In genomic region chr7:5661941-5662340, GRCh38 we compare ENCODE assay signal across 9 cellular contexts.
DNase-seq lines count a peak whose midpoint lies in the region; ATAC-seq lines count a peak whose summit lies in the region.
"Had no signal": no experiment of that assay in that cellular context is flagged by ENCODE, and none has a peak within 500 bp of the region (broad histone marks: within the 10 kb centered on the region; RNA-seq: fewer than 3 reads in every experiment).

No MANE protein-coding gene starts in this region.

- H3K4me3 Mint-ChIP-seq in stimulated activated naive CD8-positive, alpha-beta T cell treated with anti-CD3 and anti-CD28 coated beads, Interleukin-15, Interleukin-2, amounts not matched to agents 100 ng/mL and 50 ng/mL, for 24 hours, result no peak overlapping the region
- peak overlapping the region; percentile 33 to 73 (median 47) for H3K4me3 Mint-ChIP-seq in immature natural killer cell

- peaks cover 24% of the 10 kb centered on the region for H3K4me1 Mint-ChIP-seq in stimulated activated naive CD8-positive, alpha-beta T cell treated with anti-CD3 and anti-CD28 coated beads, Interleukin-15, Interleukin-2, amounts not matched to agents 100 ng/mL and 50 ng/mL, for 24 hours (ENCODE audit: low read depth)
- H3K4me1 Mint-ChIP-seq in immature natural killer cell, result peaks cover 23 to 27% of the 10 kb centered on the region in 2 donors

- H3K9me3 Mint-ChIP-seq in stimulated activated naive CD8-positive, alpha-beta T cell treated with anti-CD3 and anti-CD28 coated beads, Interleukin-15, Interleukin-2, amounts not matched to agents 100 ng/mL and 50 ng/mL, for 24 hours, result no peaks in the 10 kb centered on the region
- no peaks in the 10 kb centered on the region for H3K9me3 Mint-ChIP-seq in immature natural killer cell

- no peaks in the 10 kb centered on the region for H3K27me3 Mint-ChIP-seq in stimulated activated naive CD8-positive, alpha-beta T cell treated with anti-CD3 and anti-CD28 coated beads, Interleukin-15, Interleukin-2, amounts not matched to agents 100 ng/mL and 50 ng/mL, for 24 hours
- peaks cover 2 to 5% (median 4%) of the 10 kb centered on the region in 3 donors for H3K27me3 Mint-ChIP-seq in immature natural killer cell (ENCODE audit: low read depth in 3 of 3)

- no peak for ATAC-seq in stimulated activated naive CD8-positive, alpha-beta T cell treated with anti-CD3 and anti-CD28 coated beads, Interleukin-15, Interleukin-2, amounts not matched to agents 100 U/mL and 50 U/mL, for 24 hours
- no peak for ATAC-seq in HG02588 (IDR thresholded peaks at IDR 0.05; ENCODE audit: unreplicated experiment)
- no peak for ATAC-seq in GM21381 (IDR thresholded peaks at IDR 0.05; ENCODE audit: unreplicated experiment)

- no peak for DNase-seq in stimulated activated naive CD8-positive, alpha-beta T cell treated with anti-CD3 and anti-CD28 coated beads, Interleukin-15, Interleukin-2, amounts not matched to agents 100 U/mL and 50 U/mL, for 24 hours
- DNase-seq in UCSD-AML1 (lab: John Stamatoyannopoulos, UW; ENCODE audit: unreplicated experiment), result peak; percentile 42
- DNase-seq in immature natural killer cell, result peak; percentile 47 to 52 (median 51)
- DNase-seq in LoVo (ENCODE audit: low spot score), result no peak
- no peak for DNase-seq in activated naive CD4-positive, alpha-beta T cell (lab: John Stamatoyannopoulos, UW)
- DNase-seq: NCI-H526 treated with DMSO at 0.1 percent for 48 hours had no signal

- H3K36me3 Mint-ChIP-seq in stimulated activated naive CD8-positive, alpha-beta T cell treated with anti-CD3 and anti-CD28 coated beads, Interleukin-15, Interleukin-2, amounts not matched to agents 100 ng/mL and 50 ng/mL, for 24 hours (ENCODE audit: low read depth), result peaks cover 34% of the 10 kb centered on the region
- H3K36me3 Mint-ChIP-seq in immature natural killer cell, result peaks cover 7 to 28% (median 10%) of the 10 kb centered on the region in 3 donors

- peak overlapping the region; percentile 79 for H3K27ac Mint-ChIP-seq in stimulated activated naive CD8-positive, alpha-beta T cell treated with anti-CD3 and anti-CD28 coated beads, Interleukin-15, Interleukin-2, amounts not matched to agents 100 ng/mL and 50 ng/mL, for 24 hours
- peak overlapping the region in 5 of 6 donors; percentile 22 to 59 (median 36) for H3K27ac Mint-ChIP-seq in immature natural killer cell

Comparison
In these comparisons a context has a peak if more than half of its experiments do, and no peak if none do; other contexts are left out.
1. DNase-seq: peak in UCSD-AML1 (single experiment) and immature natural killer cell (3 of 3); none in stimulated activated naive CD8-positive, alpha-beta T cell treated with anti-CD3 and anti-CD28 coated beads, Interleukin-15, Interleukin-2, amounts not matched to agents 100 U/mL and 50 U/mL, for 24 hours (single experiment), LoVo (single experiment) and activated naive CD4-positive, alpha-beta T cell (0 of 4).